In the genomic region with DNA sequence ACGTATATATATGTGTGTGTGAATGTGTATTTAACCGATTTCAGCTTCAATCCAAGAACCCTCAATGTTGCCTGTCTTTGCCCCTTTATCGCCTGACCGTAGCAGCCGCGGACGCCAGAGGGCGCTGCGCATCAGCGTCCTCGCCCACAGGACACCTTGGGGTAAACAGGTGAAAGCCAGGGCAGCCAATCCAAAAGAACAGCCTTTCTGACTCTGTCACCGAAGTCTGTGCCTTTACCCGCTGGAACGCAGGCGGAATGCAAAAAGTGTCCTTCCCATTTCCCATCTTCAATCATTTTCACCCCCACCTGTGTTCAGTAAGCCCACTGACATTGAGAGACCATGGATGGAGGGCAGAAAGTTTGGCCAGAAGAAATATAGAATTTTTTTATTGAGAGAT, we compare ENCODE assay signal across 8 cellular contexts. TPM values are rescaled to one million over a fixed set of nuclear protein-coding genes. Genes with fewer than 3 reads are reported as not detected.
DNase-seq lines count a peak whose midpoint lies in the region; ATAC-seq and TF ChIP-seq lines count a peak whose summit lies in the region.

No MANE protein-coding gene starts in this region.

- no peaks in the 10 kb centered on the region for H3K9me1 ChIP-seq in IMR-90 (ENCODE audit: insufficient read depth, low read length)

- H2AFZ ChIP-seq in GM23248 (no peak overlapping the region), IMR-90 (replicated peaks; ENCODE audit: low read length, poor library complexity) (no peak overlapping the region)

- no peaks in the 10 kb centered on the region for H3K9me2 ChIP-seq in GM23248 (ENCODE audit: insufficient read depth)

- no peak overlapping the region for H2BK120ac ChIP-seq in IMR-90 (ENCODE audit: low read depth, low read length)

- H4K91ac ChIP-seq in IMR-90 (ENCODE audit: insufficient read depth, low read depth, low read length), result no peak overlapping the region

- no peak overlapping the region for H2BK20ac ChIP-seq in IMR-90 (ENCODE audit: low read depth, low read length)

- H2AK5ac ChIP-seq in IMR-90 (ENCODE audit: low read depth, low read length), result no peak overlapping the region

- no peak overlapping the region for H3K27ac Mint-ChIP-seq in activated CD4-positive, alpha-beta memory T cell treated with anti-CD3 and anti-CD28 coated beads for 36 hours

- H3K4me3 ChIP-seq in heart left ventricle (no peak overlapping the region), GM23248 (no peak overlapping the region), IMR-90 (ENCODE audit: insufficient read depth, low read depth, low read length) (no peak overlapping the region), iPS-15b (ENCODE audit: low read depth, low read length) (peak overlapping the region; percentile 50)

- H3K27me3 ChIP-seq in heart left ventricle (peaks cover 55 to 100% (median 89%) of the 10 kb centered on the region in 9 donors), GM23248 (replicated peaks; ENCODE audit: insufficient read depth) (peaks cover 66% of the 10 kb centered on the region), IMR-90 (ENCODE audit: control insufficient read depth, insufficient read depth, low read length) (peaks cover 1% of the 10 kb centered on the region; the same call in 1 of the 2 replicates), iPS-15b (ENCODE audit: control insufficient read depth, insufficient read depth, low read length) (peaks cover 96% of the 10 kb centered on the region)

- H2BK15ac ChIP-seq in IMR-90 (ENCODE audit: low read depth, low read length), result no peak overlapping the region

- H3K4me2 ChIP-seq in GM23248 (ENCODE audit: unreplicated experiment) (no peak overlapping the region), IMR-90 (ENCODE audit: low read depth, low read length) (no peak overlapping the region)

- ATAC-seq in heart left ventricle, result no peak
- ATAC-seq in left cardiac atrium, result no peak
- ATAC-seq in IMR-90 (ENCODE audit: low read depth), result no peak

- H3K27ac ChIP-seq in heart left ventricle (no peak overlapping the region), GM23248 (no peak overlapping the region), IMR-90 (ENCODE audit: insufficient read depth, low read length) (no peak overlapping the region)

- POLR2A ChIA-PET in IMR-90 (lab: Charles Lee; ENCODE audit: unreplicated experiment), result no interaction called here
- POLR2A ChIA-PET in activated CD4-positive, alpha-beta memory T cell treated with anti-CD3 and anti-CD28 coated beads for 36 hours (lab: Charles Lee), result no interaction called here

- TF ChIP-seq RAD21 in IMR-90 (IDR thresholded peaks at IDR 0.05; ENCODE audit: low read length), result no peak; the same call in 1 of the 2 replicates

- H3K36me3 Mint-ChIP-seq in activated CD4-positive, alpha-beta memory T cell treated with anti-CD3 and anti-CD28 coated beads for 36 hours, result peaks cover 2% of the 10 kb centered on the region

- no peak for TF ChIP-seq POLR2A in heart left ventricle (IDR thresholded peaks at IDR 0.05)
- no peak for TF ChIP-seq POLR2A in IMR-90 (IDR thresholded peaks at IDR 0.05; ENCODE audit: low read depth, low read length)

- no peaks in the 10 kb centered on the region for H3K79me1 ChIP-seq in IMR-90 (ENCODE audit: low read depth in 1 of 2, low read length in 2 of 2)

- peaks cover 78% of the 10 kb centered on the region for H3K27me3 Mint-ChIP-seq in activated CD4-positive, alpha-beta memory T cell treated with anti-CD3 and anti-CD28 coated beads for 36 hours

- peaks cover 31% of the 10 kb centered on the region for H3K4me1 Mint-ChIP-seq in activated CD4-positive, alpha-beta memory T cell treated with anti-CD3 and anti-CD28 coated beads for 36 hours (ENCODE audit: low read depth)

- BruUV-seq in IMR-90 (replicated peaks; lab: Mats Ljungman, UMichigan), result no TSS peak

- H3F3A ChIP-seq in GM23248 (ENCODE audit: insufficient read depth), result no peaks in the 10 kb centered on the region

- H3K56ac ChIP-seq in IMR-90 (ENCODE audit: extremely low read depth, insufficient read depth, low read length), result no peak overlapping the region

- no peak overlapping the region for H3K18ac ChIP-seq in IMR-90 (ENCODE audit: low read depth, low read length)

- H3K9ac ChIP-seq in GM23248 (no peak overlapping the region), IMR-90 (ENCODE audit: low read depth, low read length) (no peak overlapping the region), iPS-15b (ENCODE audit: low read depth, low read length) (no peak overlapping the region)

- peaks cover 2% of the 10 kb centered on the region for H3K9me3 Mint-ChIP-seq in activated CD4-positive, alpha-beta memory T cell treated with anti-CD3 and anti-CD28 coated beads for 36 hours

- H4K8ac ChIP-seq in IMR-90 (ENCODE audit: low read depth in 2 of 2, low read length in 2 of 2), result no peak overlapping the region

- H3K9me3 ChIP-seq in heart left ventricle, result no peaks in the 10 kb centered on the region
- H3K9me3 ChIP-seq in GM23248 (ENCODE audit: low read depth), result no peaks in the 10 kb centered on the region
- H3K9me3 ChIP-seq in IMR-90 (ENCODE audit: control insufficient read depth, insufficient read depth, low read length), result peaks cover 14% of the 10 kb centered on the region
- no peaks in the 10 kb centered on the region for H3K9me3 ChIP-seq in iPS-15b (ENCODE audit: control insufficient read depth, insufficient read depth, low read length)

- no peak overlapping the region for H4K5ac ChIP-seq in IMR-90 (ENCODE audit: low read depth, low read length)

- in situ Hi-C loops in GM23248 (cut with MboI), result no loop called here
- in situ Hi-C loops in IMR-90 (cut with MboI; ENCODE audit: low sequenced_read_pairs), result no loop called here

- CTCF ChIA-PET in IMR-90 (lab: Yijun Ruan, JAX), result no interaction called here
- CTCF ChIA-PET in activated CD4-positive, alpha-beta memory T cell treated with anti-CD3 and anti-CD28 coated beads for 36 hours (lab: Charles Lee), result interaction anchor here (0.6 to 0.7 kb wide), 2 partner anchors 26 to 39 kb away, joined by 3 read pairs; no protein-coding TSS in a partner anchor

- 1 to 3% (median 1%) methylated on average over 15 of the region's 15 CpGs for WGBS in heart left ventricle, 4 donors
- WGBS in GM23248 (ENCODE audit: low coverage in 1 of 2, low lambda C conversion rate in 2 of 2, missing lambda C conversion rate in 2 of 2), 2 experiments, result 4 to 5% methylated on average over 15 of the region's 15 CpGs
- no CpG with 5 or more reads among the region's 15 CpGs for WGBS in IMR-90 (ENCODE audit: extremely low coverage in 2 of 2, insufficient read length in 1 of 2), 2 experiments

- H3K36me3 ChIP-seq in heart left ventricle (no peaks in the 10 kb centered on the region), GM23248 (ENCODE audit: low read depth) (no peaks in the 10 kb centered on the region), IMR-90 (ENCODE audit: control insufficient read depth, insufficient read depth, low read length) (no peaks in the 10 kb centered on the region), iPS-15b (ENCODE audit: control insufficient read depth, insufficient read depth, low read length) (no peaks in the 10 kb centered on the region)

- H3K4me1 ChIP-seq in heart left ventricle, result peaks cover 0 to 33% (median 0%) of the 10 kb centered on the region in 12 donors
- H3K4me1 ChIP-seq in GM23248 (ENCODE audit: insufficient read depth), result no peaks in the 10 kb centered on the region
- H3K4me1 ChIP-seq in IMR-90 (ENCODE audit: control insufficient read depth, insufficient read depth, low read length), result no peaks in the 10 kb centered on the region
- peaks cover 11% of the 10 kb centered on the region for H3K4me1 ChIP-seq in iPS-15b (ENCODE audit: control insufficient read depth, insufficient read depth, low read length)

- dilution Hi-C loops in IMR-90 (cut with HindIII; ENCODE audit: low sequenced_read_pairs, unreplicated experiment), result no loop called here

- DNase-seq in heart left ventricle (no peak), left cardiac atrium (no peak), GM23248 (peak; percentile 12), IMR-90 (no peak), NCI-H774 (lab: John Stamatoyannopoulos, UW) (no peak)
- peak; percentile 72 for DNase-seq in activated CD4-positive, alpha-beta memory T cell treated with anti-CD3 and anti-CD28 coated beads for 36 hours
- DNase-seq in stimulated activated CD8-positive, alpha-beta memory T cell treated with anti-CD3 and anti-CD28 coated beads, Interleukin-4, amount 100 ng/mL, for 48 hours, result peak; percentile 76

- H3K23ac ChIP-seq in IMR-90 (ENCODE audit: low read depth, low read length), result no peak overlapping the region

- no peak overlapping the region for H2AK9ac ChIP-seq in IMR-90 (replicated peaks; ENCODE audit: low read depth, low read length, poor library complexity)

- no peak overlapping the region for H2BK5ac ChIP-seq in IMR-90 (ENCODE audit: low read depth, low read length, poor library complexity, severe bottlenecking)

- TF ChIP-seq CTCF in heart left ventricle (IDR thresholded peaks at IDR 0.05), result peak in 11 of 12 donors; percentile 25 to 54 (median 40)
- peak; percentile 23; the same call in 1 of the 2 replicates for TF ChIP-seq CTCF in IMR-90 (conservative IDR thresholded peaks at IDR 0.05; ENCODE audit: low read depth, low read length)

- H3K14ac ChIP-seq in IMR-90 (replicated peaks; ENCODE audit: low read depth, low read length), result no peak overlapping the region

- intact Hi-C loops in heart left ventricle (cut with DNase I) (loop anchor here in 4 of 10 donors (5.0 to 10.0 kb wide), 2 partner anchors 285 to 288 kb away; no protein-coding TSS in a partner anchor), left cardiac atrium (cut with DNase I) (no loop called here), IMR-90 (cut with micrococcal nuclease) (no loop called here)
- intact Hi-C loops in activated CD4-positive, alpha-beta memory T cell treated with anti-CD3 and anti-CD28 coated beads for 36 hours (cut with micrococcal nuclease), result loop anchor here (1.0 kb wide), 1 partner anchor 287 kb away; no protein-coding TSS in a partner anchor

- H3K79me2 ChIP-seq in GM23248 (ENCODE audit: insufficient read depth), result no peaks in the 10 kb centered on the region

- H3K4ac ChIP-seq in IMR-90 (ENCODE audit: low read depth, low read length), result no peak overlapping the region

- H3K4me3 Mint-ChIP-seq in activated CD4-positive, alpha-beta memory T cell treated with anti-CD3 and anti-CD28 coated beads for 36 hours, result no peak overlapping the region

- H4K20me1 ChIP-seq in GM23248 (ENCODE audit: insufficient read depth) (no peaks in the 10 kb centered on the region), IMR-90 (ENCODE audit: insufficient read depth, low read length) (no peaks in the 10 kb centered on the region; the same call in 1 of the 2 replicates)

TF ChIP-seq in IMR-90, 13 proteins besides CTCF, POLR2A, EP300 and RAD21 (continues in another document):
- TF ChIP-seq MAZ (IDR thresholded peaks at IDR 0.05; ENCODE audit: borderline replicate concordance, low read depth, low read length), result no peak
- TF ChIP-seq BHLHE40 (IDR thresholded peaks at IDR 0.05; ENCODE audit: low read depth, low read length), result no peak

RNA-seq across cellular contexts. Expression of gene NXPH1, which starts 3.6 kb away (rescaled TPM):
- total RNA-seq in heart left ventricle (not detected), left cardiac atrium (not detected), IMR-90 (2012; rRNA removed) (not detected in 2 replicates)
- polyA plus RNA-seq in heart left ventricle (not detected), GM23248 (2016; fragmentation: Nextera tagmentation; extraction: Ambion mirVana) (not detected in 2 replicates), IMR-90 (2012; rRNA removed) (not detected in 2 replicates)
- not detected in 2 replicates for total RNA-seq in GM23248 (2014; rRNA removed; shearing (Covaris generic))
- polyA plus RNA-seq in IMR-90 (2012; cell fraction: cytosol; rRNA removed), result not detected in 2 replicates
- not detected in 2 replicates for polyA plus RNA-seq in IMR-90 (2012; cell fraction: nucleus; rRNA removed; ENCODE audit: low replicate concordance)
- total RNA-seq in activated CD4-positive, alpha-beta memory T cell treated with anti-CD3 and anti-CD28 coated beads for 36 hours, result not detected

Comparison
In these comparisons a context has a peak if more than half of its experiments do, and no peak if none do; other contexts are left out.
1. DNase-seq: peak in GM23248 (single experiment), activated CD4-positive, alpha-beta memory T cell treated with anti-CD3 and anti-CD28 coated beads for 36 hours (single experiment) and stimulated activated CD8-positive, alpha-beta memory T cell treated with anti-CD3 and anti-CD28 coated beads, Interleukin-4, amount 100 ng/mL, for 48 hours (single experiment); none in heart left ventricle (0 of 5), left cardiac atrium (single experiment), IMR-90 (single experiment) and NCI-H774 (single experiment).